Comparison of ENCODE assay signal across 16 cellular contexts in genomic region chr22:24102366-24103200, GRCh38.
"Had no signal": no experiment of that assay in that cellular context is flagged by ENCODE, and none has a peak within 500 bp of the region (broad histone marks: within the 10 kb centered on the region; RNA-seq: fewer than 3 reads in every experiment).

No MANE protein-coding gene starts in this region.

- ATAC-seq: activated CD4-positive, CD25-positive, alpha-beta regulatory T cell treated with anti-CD3 and anti-CD28 coated beads, Interleukin-2, amount 50 U/mL, for 24 hours; activated CD8-positive, alpha-beta memory T cell treated with anti-CD3 and anti-CD28 coated beads, Interleukin-2, amount 10 ng/mL, durations not matched to agents 7 days and 5 days; naive thymus-derived CD4-positive, alpha-beta T cell; stimulated activated memory B cell treated with anti-CD40 and anti-IgM and Interleukin-4, amounts not matched to agents 10 μg/mL and 1 μg/mL and 100 μg/mL, for 72 hours had no signal

- H3K4me3 ChIP-seq: cardiac muscle cell, hepatocyte, lung, SJSA1, skin epidermis had no signal

- H3K27ac ChIP-seq: cardiac muscle cell, hepatocyte, SJSA1, skin epidermis had no signal

- H3K4me3 Mint-ChIP-seq: activated CD8-positive, alpha-beta memory T cell treated with anti-CD3 and anti-CD28 coated beads, Interleukin-2, amount 10 ng/mL, durations not matched to agents 7 days and 5 days; activated T-cell treated with anti-CD3 and anti-CD28 coated beads, Interleukin-2, amount 50 U/mL, for 24 hours; naive thymus-derived CD4-positive, alpha-beta T cell; stimulated activated memory B cell treated with anti-CD40 and anti-IgM and Interleukin-4, amounts not matched to agents 10 μg/mL and 1 μg/mL and 100 μg/mL, for 72 hours had no signal

- H3K27ac Mint-ChIP-seq: activated CD8-positive, alpha-beta memory T cell treated with anti-CD3 and anti-CD28 coated beads, Interleukin-2, amount 10 ng/mL, durations not matched to agents 7 days and 5 days; stimulated activated memory B cell treated with anti-CD40 and anti-IgM and Interleukin-4, amounts not matched to agents 10 μg/mL and 1 μg/mL and 100 μg/mL, for 72 hours had no signal

- H3K4me1 ChIP-seq: SJSA1 had no signal

- H3K9me3 Mint-ChIP-seq: activated T-cell treated with anti-CD3 and anti-CD28 coated beads, Interleukin-2, amount 50 U/mL, for 24 hours; naive thymus-derived CD4-positive, alpha-beta T cell; stimulated activated memory B cell treated with anti-CD40 and anti-IgM and Interleukin-4, amounts not matched to agents 10 μg/mL and 1 μg/mL and 100 μg/mL, for 72 hours had no signal

- H3K27me3 ChIP-seq: cardiac muscle cell, hepatocyte, SJSA1 had no signal

- H3K9me3 ChIP-seq: SJSA1 had no signal

- DNase-seq: activated CD4-positive, alpha-beta T cell treated with anti-CD3 and anti-CD28 coated beads, Interleukin-2, amount 50 U/mL, for 4 hours; activated CD8-positive, alpha-beta memory T cell treated with anti-CD3 and anti-CD28 coated beads, Interleukin-2, amount 10 ng/mL, durations not matched to agents 7 days and 5 days; activated gamma-delta T cell; activated T-cell treated with anti-CD3 and anti-CD28 coated beads, Interleukin-2, amount 50 U/mL, for 24 hours; cortex of kidney; effector CD8-positive, alpha-beta T cell; naive thymus-derived CD4-positive, alpha-beta T cell; occipital lobe; SW 1271 had no signal

- H3K27me3 Mint-ChIP-seq: activated CD8-positive, alpha-beta memory T cell treated with anti-CD3 and anti-CD28 coated beads, Interleukin-2, amount 10 ng/mL, durations not matched to agents 7 days and 5 days; activated T-cell treated with anti-CD3 and anti-CD28 coated beads, Interleukin-2, amount 50 U/mL, for 24 hours; naive thymus-derived CD4-positive, alpha-beta T cell; stimulated activated memory B cell treated with anti-CD40 and anti-IgM and Interleukin-4, amounts not matched to agents 10 μg/mL and 1 μg/mL and 100 μg/mL, for 72 hours had no signal
